Comparison of ENCODE assay signal across 11 cellular contexts in genomic region chr5:88834108-88834462, GRCh38. TPM values are rescaled to one million over a fixed set of nuclear protein-coding genes. Genes with fewer than 3 reads are reported as not detected.
DNase-seq lines count a peak whose midpoint lies in the region; ATAC-seq and TF ChIP-seq lines count a peak whose summit lies in the region.
"Had no signal": no experiment of that assay in that cellular context is flagged by ENCODE, and none has a peak within 500 bp of the region (broad histone marks: within the 10 kb centered on the region; RNA-seq: fewer than 3 reads in every experiment).

No MANE protein-coding gene starts in this region.

- H3K27ac ChIP-seq in Panc1 (ENCODE audit: low read length) (peak overlapping the region; percentile 41; the same call in 1 of the 2 replicates), right cardiac atrium (ENCODE audit: low read length) (peak overlapping the region; percentile 98), smooth muscle cell (ENCODE audit: low read depth) (peak overlapping the region; percentile 75)
- H3K27ac ChIP-seq: neural progenitor cell had no signal

- CTCF ChIA-PET in Panc1 (lab: Charles Lee) = interaction anchor here (0.6 kb wide), 1 partner anchor 37 kb away, joined by 11 read pairs; no protein-coding TSS in a partner anchor

- BruUV-seq in Panc1 (replicated peaks; lab: Mats Ljungman, UMichigan) = no TSS peak

- POLR2A ChIA-PET in Panc1 (lab: Charles Lee) = no interaction called here

- H4K20me1 ChIP-seq in smooth muscle cell (ENCODE audit: low read depth) = no peaks in the 10 kb centered on the region

- TF ChIP-seq CTCF in GM12864 (IDR thresholded peaks at IDR 0.05; ENCODE audit: low read depth, low read length, missing control alignments) = no peak
- no peak for TF ChIP-seq CTCF in Panc1 (IDR thresholded peaks at IDR 0.05)
- TF ChIP-seq CTCF in smooth muscle cell (IDR thresholded peaks at IDR 0.05; ENCODE audit: borderline replicate concordance, insufficient read depth, poor library complexity, severe bottlenecking) = no peak

- no peaks in the 10 kb centered on the region for H3K79me2 ChIP-seq in smooth muscle cell (ENCODE audit: low read depth)

- no peaks in the 10 kb centered on the region for H3F3A ChIP-seq in smooth muscle cell (ENCODE audit: low read depth)

- H3K4me3 ChIP-seq in GM12864 (ENCODE audit: low read depth, low read length) (peak overlapping the region; percentile 37; the same call in 1 of the 2 replicates), Panc1 (ENCODE audit: low read depth in 2 of 2, low read length in 2 of 2) (no peak overlapping the region), right cardiac atrium (ENCODE audit: low read length) (no peak overlapping the region), smooth muscle cell (no peak overlapping the region)
- H3K4me3 ChIP-seq: neural progenitor cell had no signal

- H3K27me3 ChIP-seq in Panc1 (ENCODE audit: control insufficient read depth, insufficient read depth, low read length) (no peaks in the 10 kb centered on the region), right cardiac atrium (ENCODE audit: control insufficient read depth, insufficient read depth) (no peaks in the 10 kb centered on the region), smooth muscle cell (ENCODE audit: low read depth) (no peaks in the 10 kb centered on the region)
- H3K27me3 ChIP-seq: neural progenitor cell had no signal

- H2AFZ ChIP-seq in smooth muscle cell (ENCODE audit: low read depth) = peak overlapping the region; percentile 83
- H2AFZ ChIP-seq: neural progenitor cell had no signal

- H3K9me3 ChIP-seq in Panc1 (ENCODE audit: control insufficient read depth, insufficient read depth, low read depth, low read length) (no peaks in the 10 kb centered on the region), right cardiac atrium (ENCODE audit: control insufficient read depth, low read length) (no peaks in the 10 kb centered on the region), smooth muscle cell (replicated peaks; ENCODE audit: low read depth) (no peaks in the 10 kb centered on the region)

- in situ Hi-C loops in Panc1 (cut with HindIII; ENCODE audit: low pct_unique_long_range_greater_than_20kb, low sequenced_read_pairs) = no loop called here

- ATAC-seq in Panc1 (no peak), right cardiac atrium (no peak), HG03097 (IDR thresholded peaks at IDR 0.05; ENCODE audit: low FRiP score, unreplicated experiment) (no peak), left colon (no peak)

- H3K9ac ChIP-seq in smooth muscle cell (ENCODE audit: low read depth) = peak overlapping the region; percentile 39
- H3K9ac ChIP-seq: neural progenitor cell had no signal

- no peaks in the 10 kb centered on the region for H3K36me3 ChIP-seq in Panc1 (ENCODE audit: control insufficient read depth, insufficient read depth, low read length)
- no peaks in the 10 kb centered on the region for H3K36me3 ChIP-seq in smooth muscle cell (ENCODE audit: low read depth)
- H3K36me3 ChIP-seq: neural progenitor cell had no signal

- DNase-seq in GM12864 (ENCODE audit: low read depth) (no peak), Panc1 (ENCODE audit: low read depth, low spot score) (no peak), right cardiac atrium (no peak), smooth muscle cell (lab: John Stamatoyannopoulos, UW; ENCODE audit: unreplicated experiment) (no peak), NCI-H2107 (lab: John Stamatoyannopoulos, UW) (no peak), SW 1271 (lab: John Stamatoyannopoulos, UW) (no peak), left colon (no peak)
- DNase-seq: activated CD4-positive, alpha-beta T cell treated with anti-CD3 and anti-CD28 coated beads for 4 hours; stimulated activated CD4-positive, alpha-beta T cell treated with anti-CD3 and anti-CD28 coated beads, Interleukin-12 subunit alpha, Interleukin-12 subunit beta, amount 100 ng/mL, for 4 hours had no signal

- intact Hi-C loops in Panc1 (cut with micrococcal nuclease; ENCODE audit: unreplicated experiment) = no loop called here
- intact Hi-C loops in right cardiac atrium (cut with DNase I) = loop anchor here in 1 of 4 donors (10.0 kb wide), 1 partner anchor 99 kb away; no protein-coding TSS in a partner anchor
- intact Hi-C loops in left colon (cut with DNase I, micrococcal nuclease) = no loop called here

- 62% methylated on average over 3 of the region's 3 CpGs for WGBS in right cardiac atrium
- WGBS in smooth muscle cell (ENCODE audit: low lambda C conversion rate) = 78% methylated on average over 3 of the region's 3 CpGs

- H3K4me1 ChIP-seq in Panc1 (ENCODE audit: control insufficient read depth, insufficient read depth, low read length) (peaks cover 22% of the 10 kb centered on the region; the same call in 1 of the 2 replicates), right cardiac atrium (ENCODE audit: control insufficient read depth, insufficient read depth, low read length) (peaks cover 3% of the 10 kb centered on the region), smooth muscle cell (ENCODE audit: low read depth) (peaks cover 11% of the 10 kb centered on the region)

- no peak overlapping the region for H3K4me2 ChIP-seq in smooth muscle cell
- H3K4me2 ChIP-seq: neural progenitor cell had no signal

RNA-seq across cellular contexts. Expression of gene MEF2C, which starts 48.9 kb away (rescaled TPM):
- 9.9 TPM for total RNA-seq in Panc1 (2021; ENCODE audit: unreplicated experiment)
- polyA plus RNA-seq in Panc1 (2012; ENCODE audit: insufficient read length) = 6.6 TPM
- total RNA-seq in right cardiac atrium = 10 to 100 TPM; 57.4 to 78.4 (median 67.4) TPM
- polyA plus RNA-seq in right cardiac atrium = 14.5 TPM
- 10.7 and 14.0 TPM in 2 replicates for total RNA-seq in smooth muscle cell
- 8.1 and 11.4 TPM in 2 replicates for polyA plus RNA-seq in smooth muscle cell
- total RNA-seq in left colon = 10 to 100 TPM; 10.0 to 27.4 TPM

Comparison
In these comparisons a context has a peak if more than half of its experiments do, and no peak if none do; other contexts are left out.
1. H3K27ac ChIP-seq: peak in every context shown above with its lines; median percentile 98 in right cardiac atrium; 75 in smooth muscle cell; 41 in Panc1.